12 cellular contexts compared by ENCODE assay signal in genomic region chr6:17431581-17431980, GRCh38. TPM values are rescaled to one million over a fixed set of nuclear protein-coding genes. Genes with fewer than 3 reads are reported as not detected.
DNase-seq lines count a peak whose midpoint lies in the region; ATAC-seq and TF ChIP-seq lines count a peak whose summit lies in the region.
"Had no signal": no experiment of that assay in that cellular context is flagged by ENCODE, and none has a peak within 500 bp of the region (broad histone marks: within the 10 kb centered on the region; RNA-seq: fewer than 3 reads in every experiment).

No MANE protein-coding gene starts in this region.

- no peak for ATAC-seq in HG03095 (IDR thresholded peaks at IDR 0.05; ENCODE audit: unreplicated experiment)
- ATAC-seq: body of pancreas, mucosa of descending colon had no signal

- intact Hi-C loops in colonic mucosa (cut with DNase I) = no loop called here

- H3K9me3 ChIP-seq in colonic mucosa = no peaks in the 10 kb centered on the region
- H3K9me3 ChIP-seq: body of pancreas, mucosa of descending colon, suprapubic skin had no signal

- H3K4me1 ChIP-seq in colonic mucosa = no peaks in the 10 kb centered on the region
- H3K4me1 ChIP-seq: suprapubic skin had no signal

- H3K27ac Mint-ChIP-seq in brain = peak overlapping the region in 3 of 5 experiments; percentile 45 to 76 (median 76)
- H3K27ac Mint-ChIP-seq: activated T-cell treated with anti-CD3 and anti-CD28 coated beads, Interleukin-2, amount 50 U/mL, for 24 hours had no signal

- no peak overlapping the region for H3K9ac ChIP-seq in colonic mucosa (ENCODE audit: low read depth in 2 of 2, low read length in 2 of 2)

- no peaks in the 10 kb centered on the region for H3K27me3 ChIP-seq in colonic mucosa
- H3K27me3 ChIP-seq: body of pancreas, suprapubic skin had no signal

- peaks cover 54% of the 10 kb centered on the region for H3K36me3 Mint-ChIP-seq in brain

- no peaks in the 10 kb centered on the region for H3K36me3 ChIP-seq in colonic mucosa
- H3K36me3 ChIP-seq: suprapubic skin had no signal

- DNase-seq in DMS53 (lab: John Stamatoyannopoulos, UW) (peak; percentile 83), HT1080 (ENCODE audit: low read depth) (peak; percentile 75), myocyte (ENCODE audit: low read depth) (peak; percentile 87), anterior cingulate cortex (lab: John Stamatoyannopoulos, UW) (no peak), colonic mucosa (no peak)
- DNase-seq in activated CD4-positive, CD25-positive, alpha-beta regulatory T cell treated with anti-CD3 and anti-CD28 coated beads, Interleukin-2, amount 50 U/mL, for 72 hours = no peak
- DNase-seq: activated T-cell treated with anti-CD3 and anti-CD28 coated beads, Interleukin-2, amount 50 U/mL, for 24 hours; body of pancreas; mucosa of descending colon had no signal

- H3K9me3 Mint-ChIP-seq in brain = peaks cover 7 to 17% (median 11%) of the 10 kb centered on the region in 5 experiments
- H3K9me3 Mint-ChIP-seq: activated T-cell treated with anti-CD3 and anti-CD28 coated beads, Interleukin-2, amount 50 U/mL, for 24 hours had no signal

- H3K4me3 Mint-ChIP-seq in brain = no peak overlapping the region
- H3K4me3 Mint-ChIP-seq: activated T-cell treated with anti-CD3 and anti-CD28 coated beads, Interleukin-2, amount 50 U/mL, for 24 hours had no signal

- H3K27ac ChIP-seq in colonic mucosa = no peak overlapping the region
- H3K27ac ChIP-seq: body of pancreas, suprapubic skin had no signal

- H3K27me3 Mint-ChIP-seq in brain = peaks cover 3% of the 10 kb centered on the region

- no peak for TF ChIP-seq CTCF in brain (conservative IDR thresholded peaks at IDR 0.05)
- TF ChIP-seq CTCF in colonic mucosa (IDR thresholded peaks at IDR 0.05) = no peak

- H3K4me1 Mint-ChIP-seq in brain = peaks cover 40% of the 10 kb centered on the region

- no peak overlapping the region for H3K4me3 ChIP-seq in colonic mucosa
- H3K4me3 ChIP-seq: body of pancreas, mucosa of descending colon, suprapubic skin had no signal

RNA-seq across cellular contexts. Expression of gene CAP2, which starts 38.2 kb away (rescaled TPM):
- 8.2 and 8.4 TPM in 2 replicates for total RNA-seq in HT1080 (2014; rRNA removed; shearing (Covaris generic))
- polyA plus RNA-seq in HT1080 (2015; cell fraction: cytosol; rRNA removed) = 14.3 and 18.6 TPM in 2 replicates
- polyA plus RNA-seq in HT1080 (2015; cell fraction: nucleus; rRNA removed) = 17.6 and 18.1 TPM in 2 replicates
- 20.9 TPM for polyA plus RNA-seq in brain (ENCODE audit: insufficient read depth, low read depth, low replicate concordance)
- total RNA-seq in myocyte (187 and 262 TPM in 2 replicates), colonic mucosa (10 to 100 TPM in 1 of 2 donors, 1 to 10 TPM in 1; 2.7 to 10.4 TPM)
- 118 TPM for polyA plus RNA-seq in myocyte (2012)

Comparison
In these comparisons a context has a peak if more than half of its experiments do, and no peak if none do; other contexts are left out.
1. DNase-seq: peak in DMS53 (single experiment), HT1080 (single experiment) and myocyte (single experiment); none in anterior cingulate cortex (0 of 58), activated CD4-positive, CD25-positive, alpha-beta regulatory T cell treated with anti-CD3 and anti-CD28 coated beads, Interleukin-2, amount 50 U/mL, for 72 hours (single experiment) and colonic mucosa (single experiment).
2. RNA of gene CAP2, which starts 38.2 kb away (total RNA-seq): 187 to 262 TPM in myocyte; 2.7 to 10.4 TPM in colonic mucosa and 8.2 to 8.4 TPM in HT1080; every median in the first group is over 10 times any median in the second.